In the genomic region with DNA sequence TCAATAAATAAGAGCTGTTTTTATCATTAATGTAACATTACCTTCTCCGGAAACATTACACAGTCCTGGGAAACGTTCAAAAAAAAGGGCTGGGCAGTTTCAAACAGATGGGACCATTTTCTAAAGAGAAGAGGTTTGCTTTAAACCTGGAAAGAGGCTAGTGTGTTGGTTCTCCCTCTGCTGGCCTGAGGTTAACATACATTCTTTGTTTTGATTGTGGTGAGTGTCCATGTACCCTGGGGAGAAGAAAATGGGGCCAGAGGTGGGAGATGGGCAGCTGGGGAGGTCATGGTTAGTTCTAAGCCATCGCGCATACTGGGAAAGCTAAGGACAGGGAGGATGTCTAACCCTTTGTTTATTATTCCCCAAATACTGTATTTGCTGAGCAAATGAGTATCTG, we compare ENCODE assay signal across 13 cellular contexts.
DNase-seq lines count a peak whose midpoint lies in the region; ATAC-seq and TF ChIP-seq lines count a peak whose summit lies in the region.
"Had no signal": no experiment of that assay in that cellular context is flagged by ENCODE, and none has a peak within 500 bp of the region (broad histone marks: within the 10 kb centered on the region; RNA-seq: fewer than 3 reads in every experiment).

No MANE protein-coding gene starts in this region.

- TF ChIP-seq EP300 in SK-N-SH (IDR thresholded peaks at IDR 0.05; ENCODE audit: borderline replicate concordance in 1 of 2, low read depth in 1 of 2, low read length in 1 of 2) (no peak), gastroesophageal sphincter (IDR thresholded peaks at IDR 0.05) (no peak)

- H3K4me2 ChIP-seq in SK-N-SH: no peak overlapping the region

- DNase-seq in DMS 273 (lab: John Stamatoyannopoulos, UW; ENCODE audit: unreplicated experiment): peak; percentile 18
- no peak for DNase-seq in DMS 273 treated with DMSO at 0.1 percent for 48 hours (lab: John Stamatoyannopoulos, UW)
- peak; percentile 35 for DNase-seq in SK-N-SH
- no peak for DNase-seq in sciatic nerve (ENCODE audit: low spot score)
- no peak for DNase-seq in NCI-H187 (lab: John Stamatoyannopoulos, UW)
- DNase-seq in NCI-H2227 (lab: John Stamatoyannopoulos, UW; ENCODE audit: unreplicated experiment): no peak
- DNase-seq: 8988T, T-helper 9 cell had no signal

- H3K9me2 ChIP-seq in SK-N-SH: no peaks in the 10 kb centered on the region

- H3K9me3 ChIP-seq in SK-N-SH: no peaks in the 10 kb centered on the region
- H3K9me3 ChIP-seq in gastroesophageal sphincter: no peaks in the 10 kb centered on the region
- H3K9me3 ChIP-seq: neutrophil, suprapubic skin had no signal

- no peaks in the 10 kb centered on the region for H3K36me3 ChIP-seq in SK-N-SH (replicated peaks in 1 of 2; ENCODE audit: control insufficient read depth in 1 of 2, insufficient read depth in 2 of 2, low read length in 1 of 2)
- no peaks in the 10 kb centered on the region for H3K36me3 ChIP-seq in gastroesophageal sphincter
- H3K36me3 ChIP-seq: neutrophil, suprapubic skin had no signal

- TF ChIP-seq POLR2A in gastroesophageal sphincter (IDR thresholded peaks at IDR 0.05): no peak

- H3K4me1 ChIP-seq in SK-N-SH (ENCODE audit: control insufficient read depth in 1 of 2, insufficient read depth in 2 of 2, low read depth in 1 of 2, low read length in 1 of 2) (no peaks in the 10 kb centered on the region; a peak in 1 of 4 replicates), gastroesophageal sphincter (peaks cover 0 to 10% (median 0%) of the 10 kb centered on the region in 3 donors)
- H3K4me1 ChIP-seq: suprapubic skin had no signal

- no peaks in the 10 kb centered on the region for H4K20me1 ChIP-seq in SK-N-SH (ENCODE audit: insufficient read depth)

- peak; percentile 63 for TF ChIP-seq RAD21 in SK-N-SH (IDR thresholded peaks at IDR 0.05; ENCODE audit: low read length)

- CTCF ChIA-PET in SK-N-SH (lab: Yijun Ruan, JAX): interaction anchor here (0.6 to 2.7 kb wide), 6 partner anchors 11 to 558 kb away, joined by 3 to 8 read pairs (median 3); no protein-coding TSS in a partner anchor

- TF ChIP-seq CTCF in SK-N-SH (IDR thresholded peaks at IDR 0.05) (peak; percentile 38), gastroesophageal sphincter (IDR thresholded peaks at IDR 0.05) (peak in 3 of 4 experiments; percentile 12 to 17 (median 14))

- WGBS in SK-N-SH (ENCODE audit: low lambda C conversion rate): 61% methylated on average over 4 of the region's 4 CpGs
- WGBS in gastroesophageal sphincter (ENCODE audit: low coverage in 1 of 2), 2 donors: 40 to 68% methylated on average over 4 of the region's 4 CpGs

- H2AFZ ChIP-seq in SK-N-SH (ENCODE audit: low read depth): no peak overlapping the region

- intact Hi-C loops in sciatic nerve (cut with DNase I): no loop called here

- H3K79me2 ChIP-seq in SK-N-SH (ENCODE audit: insufficient read depth): no peaks in the 10 kb centered on the region

- ATAC-seq in gastroesophageal sphincter (no peak), sciatic nerve (peak; percentile 59), GM21737 (IDR thresholded peaks at IDR 0.05; ENCODE audit: unreplicated experiment) (no peak)

- POLR2A ChIA-PET in SK-N-SH (lab: Yijun Ruan, JAX): no interaction called here

- H3K9ac ChIP-seq in SK-N-SH: no peak overlapping the region

- no peak overlapping the region for H3K4me3 ChIP-seq in SK-N-SH (ENCODE audit: low read depth in 2 of 2, low read length in 1 of 2)
- H3K4me3 ChIP-seq in gastroesophageal sphincter: no peak overlapping the region
- H3K4me3 ChIP-seq: coronary artery, suprapubic skin had no signal

- no peak overlapping the region for H3K27ac ChIP-seq in SK-N-SH (ENCODE audit: low read depth in 2 of 2, low read length in 1 of 2)
- H3K27ac ChIP-seq in gastroesophageal sphincter: no peak overlapping the region
- H3K27ac ChIP-seq: coronary artery, neutrophil, suprapubic skin had no signal

- H3K27me3 ChIP-seq in SK-N-SH (ENCODE audit: insufficient read depth): no peaks in the 10 kb centered on the region
- no peaks in the 10 kb centered on the region for H3K27me3 ChIP-seq in gastroesophageal sphincter
- H3K27me3 ChIP-seq: neutrophil, suprapubic skin had no signal

- H3F3A ChIP-seq in SK-N-SH (replicated peaks; ENCODE audit: insufficient read depth): no peaks in the 10 kb centered on the region

TF ChIP-seq in SK-N-SH, 30 proteins besides CTCF, POLR2A, EP300 and RAD21:
- TF ChIP-seq SMC3 (IDR thresholded peaks at IDR 0.05; ENCODE audit: low read depth, low read length) (peak; percentile 40; the same call in 1 of the 2 replicates), MEF2A (IDR thresholded peaks at IDR 0.05; ENCODE audit: borderline replicate concordance, low read depth) (no peak)
- TF ChIP-seq, protein P1, sequence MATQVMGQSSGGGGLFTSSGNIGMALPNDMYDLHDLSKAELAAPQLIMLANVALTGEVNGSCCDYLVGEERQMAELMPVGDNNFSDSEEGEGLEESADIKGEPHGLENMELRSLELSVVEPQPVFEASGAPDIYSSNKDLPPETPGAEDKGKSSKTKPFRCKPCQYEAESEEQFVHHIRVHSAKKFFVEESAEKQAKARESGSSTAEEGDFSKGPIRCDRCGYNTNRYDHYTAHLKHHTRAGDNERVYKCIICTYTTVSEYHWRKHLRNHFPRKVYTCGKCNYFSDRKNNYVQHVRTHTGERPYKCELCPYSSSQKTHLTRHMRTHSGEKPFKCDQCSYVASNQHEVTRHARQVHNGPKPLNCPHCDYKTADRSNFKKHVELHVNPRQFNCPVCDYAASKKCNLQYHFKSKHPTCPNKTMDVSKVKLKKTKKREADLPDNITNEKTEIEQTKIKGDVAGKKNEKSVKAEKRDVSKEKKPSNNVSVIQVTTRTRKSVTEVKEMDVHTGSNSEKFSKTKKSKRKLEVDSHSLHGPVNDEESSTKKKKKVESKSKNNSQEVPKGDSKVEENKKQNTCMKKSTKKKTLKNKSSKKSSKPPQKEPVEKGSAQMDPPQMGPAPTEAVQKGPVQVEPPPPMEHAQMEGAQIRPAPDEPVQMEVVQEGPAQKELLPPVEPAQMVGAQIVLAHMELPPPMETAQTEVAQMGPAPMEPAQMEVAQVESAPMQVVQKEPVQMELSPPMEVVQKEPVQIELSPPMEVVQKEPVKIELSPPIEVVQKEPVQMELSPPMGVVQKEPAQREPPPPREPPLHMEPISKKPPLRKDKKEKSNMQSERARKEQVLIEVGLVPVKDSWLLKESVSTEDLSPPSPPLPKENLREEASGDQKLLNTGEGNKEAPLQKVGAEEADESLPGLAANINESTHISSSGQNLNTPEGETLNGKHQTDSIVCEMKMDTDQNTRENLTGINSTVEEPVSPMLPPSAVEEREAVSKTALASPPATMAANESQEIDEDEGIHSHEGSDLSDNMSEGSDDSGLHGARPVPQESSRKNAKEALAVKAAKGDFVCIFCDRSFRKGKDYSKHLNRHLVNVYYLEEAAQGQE (IDR thresholded peaks at IDR 0.05; ENCODE audit: low read depth, low read length): no peak

Comparison
In these comparisons a context has a peak if more than half of its experiments do, and no peak if none do; other contexts are left out.
1. DNase-seq: peak in DMS 273 (single experiment) and SK-N-SH (single experiment); none in DMS 273 treated with DMSO at 0.1 percent for 48 hours (single experiment), sciatic nerve (single experiment), NCI-H187 (0 of 2) and NCI-H2227 (single experiment).